9 cellular contexts compared by ENCODE assay signal in the genomic region with DNA sequence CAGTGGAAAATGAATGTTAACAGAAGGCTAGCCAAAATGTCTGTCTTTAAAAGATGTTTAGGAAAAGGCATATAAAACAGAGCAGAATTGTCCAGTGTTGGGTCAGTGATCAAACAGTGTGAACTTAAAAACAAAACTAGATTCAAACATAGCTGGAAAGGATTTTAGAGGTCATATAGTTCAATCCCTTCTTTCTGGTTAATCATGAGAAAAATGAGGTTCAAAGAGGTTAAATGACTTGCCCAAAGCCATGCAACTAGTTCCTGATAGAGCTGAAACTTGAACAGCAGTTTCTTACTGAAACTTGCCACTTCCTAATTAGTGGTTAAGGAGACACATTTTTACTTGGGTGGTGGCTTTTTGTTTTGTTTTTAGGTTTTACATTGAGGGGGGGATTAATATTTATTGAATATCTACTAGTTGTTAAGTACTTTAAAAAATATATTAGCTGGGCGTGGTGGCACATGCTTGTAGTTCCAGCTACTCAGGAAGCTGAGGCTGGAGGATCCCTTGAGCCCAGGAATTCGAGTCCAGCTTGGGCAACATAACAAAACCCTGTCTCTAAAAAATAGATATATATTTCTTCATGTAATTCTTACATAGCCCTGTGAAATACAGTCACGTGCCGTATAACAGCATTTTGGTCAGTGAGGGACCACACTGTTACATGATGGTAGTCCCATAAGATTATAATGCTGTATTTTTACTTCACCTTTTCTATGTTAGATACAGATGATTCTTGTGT. TPM values are rescaled to one million over a fixed set of nuclear protein-coding genes. Genes with fewer than 3 reads are reported as not detected.
DNase-seq lines count a peak whose midpoint lies in the region; ATAC-seq, FAIRE-seq and TF ChIP-seq lines count a peak whose summit lies in the region.
"Had no signal": no experiment of that assay in that cellular context is flagged by ENCODE, and none has a peak within 500 bp of the region (broad histone marks: within the 10 kb centered on the region; RNA-seq: fewer than 3 reads in every experiment).

No MANE protein-coding gene starts in this region.

- no peaks in the 10 kb centered on the region for H3K36me3 ChIP-seq in KMS-11 (ENCODE audit: insufficient read depth)
- H3K36me3 ChIP-seq in smooth muscle cell (ENCODE audit: low read depth): no peaks in the 10 kb centered on the region

- H3F3A ChIP-seq in smooth muscle cell (ENCODE audit: low read depth): peaks cover 10% of the 10 kb centered on the region

- TF ChIP-seq CTCF in KMS-11 (conservative IDR thresholded peaks at IDR 0.05; ENCODE audit: low read depth, low read length) (no peak), smooth muscle cell (IDR thresholded peaks at IDR 0.05; ENCODE audit: borderline replicate concordance, insufficient read depth, poor library complexity, severe bottlenecking) (no peak)

- H3K27me3 ChIP-seq in KMS-11 (ENCODE audit: insufficient read depth, low read depth) (no peaks in the 10 kb centered on the region), smooth muscle cell (ENCODE audit: low read depth) (no peaks in the 10 kb centered on the region)

- ATAC-seq in HG02610 (IDR thresholded peaks at IDR 0.05; ENCODE audit: unreplicated experiment) (no peak), GM19035 (IDR thresholded peaks at IDR 0.05; ENCODE audit: unreplicated experiment) (no peak), Right ventricle myocardium inferior (no peak)

- H3K9ac ChIP-seq in KMS-11 (no peak overlapping the region), smooth muscle cell (ENCODE audit: low read depth) (no peak overlapping the region)

- DNase-seq in GM19239 (ENCODE audit: insufficient read length, low spot score) (no peak), dermis blood vessel endothelial cell (peak; percentile 36), smooth muscle cell (lab: John Stamatoyannopoulos, UW; ENCODE audit: unreplicated experiment) (no peak), hippocampal formation (lab: John Stamatoyannopoulos, UW) (no peak), Right ventricle myocardium inferior (ENCODE audit: missing footprints) (no peak)
- DNase-seq: NCI-H510A had no signal

- H3K9me3 ChIP-seq in smooth muscle cell (replicated peaks; ENCODE audit: low read depth): no peaks in the 10 kb centered on the region

- 86% methylated on average over 4 of the region's 4 CpGs for WGBS in smooth muscle cell (ENCODE audit: low lambda C conversion rate)

- no peak overlapping the region for H3K4me3 ChIP-seq in KMS-11 (IDR thresholded peaks at IDR 0.05; ENCODE audit: insufficient read depth, low read depth, low read length)
- no peak overlapping the region for H3K4me3 ChIP-seq in smooth muscle cell

- H3K27ac ChIP-seq in KMS-11: no peak overlapping the region
- H3K27ac ChIP-seq in smooth muscle cell (ENCODE audit: low read depth): peak overlapping the region; percentile 58

- H3K4me1 ChIP-seq in KMS-11 (ENCODE audit: low read depth, poor library complexity, severe bottlenecking): peaks cover 22% of the 10 kb centered on the region
- peaks cover 33% of the 10 kb centered on the region for H3K4me1 ChIP-seq in smooth muscle cell (ENCODE audit: low read depth)

- FAIRE-seq in GM19239 (lab: Jason Lieb, UNC): peak; percentile 68

- H4K20me1 ChIP-seq in KMS-11 (ENCODE audit: insufficient read depth) (no peaks in the 10 kb centered on the region), smooth muscle cell (ENCODE audit: low read depth) (peaks cover 85% of the 10 kb centered on the region)

- H2AFZ ChIP-seq in KMS-11 (ENCODE audit: low read depth) (no peak overlapping the region), smooth muscle cell (ENCODE audit: low read depth) (no peak overlapping the region)

- H3K4me2 ChIP-seq in KMS-11: peak overlapping the region; percentile 17; the same call in 1 of the 2 replicates
- H3K4me2 ChIP-seq in smooth muscle cell: peak overlapping the region; percentile 52

- H3K79me2 ChIP-seq in KMS-11 (ENCODE audit: insufficient read depth, low read depth) (no peaks in the 10 kb centered on the region; the same call in 1 of the 2 replicates), smooth muscle cell (ENCODE audit: low read depth) (peaks cover 35% of the 10 kb centered on the region)

- intact Hi-C loops in Right ventricle myocardium inferior (cut with DNase I): no loop called here

RNA-seq across cellular contexts. Expression of a gene that starts 20.4 kb away (rescaled TPM):
- total RNA-seq in dermis blood vessel endothelial cell (9.9 and 17.4 TPM in 2 replicates), smooth muscle cell (4.0 and 6.0 TPM in 2 replicates), Right ventricle myocardium inferior (10.8 TPM)
- 1.9 and 2.8 TPM in 2 replicates for polyA plus RNA-seq in smooth muscle cell

RNA-seq across cellular contexts. Expression of a gene that starts 34.9 kb away (rescaled TPM):
- total RNA-seq in dermis blood vessel endothelial cell: 35.0 and 49.2 TPM in 2 replicates
- 4.1 and 12.2 TPM in 2 replicates for total RNA-seq in smooth muscle cell
- polyA plus RNA-seq in smooth muscle cell: 32.4 and 36.8 TPM in 2 replicates
- total RNA-seq in Right ventricle myocardium inferior: 20.3 TPM
